Comparison of ENCODE assay signal across 21 cellular contexts in genomic region chr6:45491048-45491447, GRCh38.
"Had no signal": no experiment of that assay in that cellular context is flagged by ENCODE, and none has a peak within 500 bp of the region (broad histone marks: within the 10 kb centered on the region; RNA-seq: fewer than 3 reads in every experiment).

No MANE protein-coding gene starts in this region.

- ATAC-seq: heart left ventricle; naive thymus-derived CD8-positive, alpha-beta T cell; sciatic nerve had no signal

- H3K27me3 Mint-ChIP-seq: naive thymus-derived CD8-positive, alpha-beta T cell had no signal

- H3K4me1 ChIP-seq: colonic mucosa, neural progenitor cell, parathyroid adenoma, prostate gland had no signal

- H3K36me3 ChIP-seq: colonic mucosa, heart left ventricle, neural progenitor cell, prostate gland, stomach, thoracic aorta, transverse colon had no signal

- H2AFZ ChIP-seq: neural progenitor cell, parathyroid adenoma had no signal

- H3K27ac ChIP-seq: colonic mucosa, heart left ventricle, neural progenitor cell, parathyroid adenoma, prostate gland, stomach, thoracic aorta, transverse colon had no signal

- DNase-seq: cerebellar nuclear complex; colonic mucosa; effector CD4-positive, alpha-beta T cell; endodermal cell; erythroblast; heart left ventricle; hippocampal formation; kidney glomerular epithelial cell; mesendoderm; naive thymus-derived CD8-positive, alpha-beta T cell; nucleus accumbens; stimulated activated CD4-positive, alpha-beta T cell treated with anti-CD3 and anti-CD28 coated beads, Interleukin-2, amount 100 ng/mL, for 24 hours; stimulated activated naive CD4-positive, alpha-beta T cell; stomach; substantia nigra; transverse colon had no signal

- H3K4me3 Mint-ChIP-seq: endodermal cell; naive thymus-derived CD8-positive, alpha-beta T cell; neural progenitor cell had no signal

- H3K9me3 ChIP-seq: colonic mucosa, heart left ventricle, prostate gland, stomach, thoracic aorta, transverse colon had no signal

- H3K9ac ChIP-seq: neural progenitor cell, parathyroid adenoma had no signal

- H3K36me3 Mint-ChIP-seq: neural progenitor cell had no signal

- H3K27ac Mint-ChIP-seq: endodermal cell, neural progenitor cell had no signal

- H3K4me1 Mint-ChIP-seq: neural progenitor cell had no signal

- H3K4me3 ChIP-seq: colonic mucosa, heart left ventricle, neural progenitor cell, prostate gland, stomach, thoracic aorta, transverse colon had no signal

- H3K27me3 ChIP-seq: colonic mucosa, heart left ventricle, neural progenitor cell, stomach, transverse colon had no signal

- H3K4me2 ChIP-seq: neural progenitor cell had no signal
